Comparison of ENCODE assay signal across 22 cellular contexts in genomic region chr20:33630507-33630906, GRCh38. TPM values are rescaled to one million over a fixed set of nuclear protein-coding genes. Genes with fewer than 3 reads are reported as not detected.
DNase-seq lines count a peak whose midpoint lies in the region; ATAC-seq and TF ChIP-seq lines count a peak whose summit lies in the region.
"Had no signal": no experiment of that assay in that cellular context is flagged by ENCODE, and none has a peak within 500 bp of the region (broad histone marks: within the 10 kb centered on the region; RNA-seq: fewer than 3 reads in every experiment).

No MANE protein-coding gene starts in this region.

- H3K27me3 ChIP-seq in cardiac muscle cell (no peaks in the 10 kb centered on the region), SJCRH30 (no peaks in the 10 kb centered on the region)
- H3K27me3 ChIP-seq: BLaER1 had no signal

- H3K27ac ChIP-seq in cardiac muscle cell (peak overlapping the region; percentile 51), SJCRH30 (no peak overlapping the region)
- H3K27ac ChIP-seq: BLaER1, GM23248 had no signal

- no peak for ATAC-seq in left cardiac atrium
- ATAC-seq in activated T-helper 17 cell treated with anti-CD3 and anti-CD28 coated beads, Interleukin-2, amount 50 U/mL, for 72 hours (replicated peaks), result no peak
- ATAC-seq: Right ventricle myocardium inferior had no signal

- TF ChIP-seq CTCF in cardiac muscle cell (IDR thresholded peaks at IDR 0.05; ENCODE audit: low read depth, low read length) (no peak), GM20000 (IDR thresholded peaks at IDR 0.05; ENCODE audit: extremely low read depth, missing control alignments) (no peak)

- no peaks in the 10 kb centered on the region for H3K9me3 Mint-ChIP-seq in activated T-helper 17 cell treated with anti-CD3 and anti-CD28 coated beads, Interleukin-2, amount 50 U/mL, for 72 hours
- no peaks in the 10 kb centered on the region for H3K9me3 Mint-ChIP-seq in immature natural killer cell
- H3K9me3 Mint-ChIP-seq: CD4-positive, alpha-beta T cell had no signal

- peak in 1 of 2 donors; percentile 87 for DNase-seq in cardiac muscle cell (ENCODE audit: low read depth in 1 of 2, low spot score in 1 of 2)
- DNase-seq in left cardiac atrium, result no peak
- DNase-seq in immature natural killer cell, result no peak
- no peak for DNase-seq in GOT3 (lab: John Stamatoyannopoulos, UW)
- DNase-seq in SJCRH30, result no peak
- no peak for DNase-seq in GM20000 (ENCODE audit: low spot score)
- DNase-seq: Caco-2; CD4-positive, alpha-beta T cell; DMS153; GM23248; KG1; NCI-H1694; NCI-H2081; NCI-H2171; NCI-H524 treated with DMSO at 0.1 percent for 48 hours; NCI-H82 had no signal

- H3K27ac Mint-ChIP-seq in activated T-helper 17 cell treated with anti-CD3 and anti-CD28 coated beads, Interleukin-2, amount 50 U/mL, for 72 hours, result peak overlapping the region; percentile 58
- H3K27ac Mint-ChIP-seq in immature natural killer cell, result peak overlapping the region in 4 of 6 donors; percentile 0 to 53 (median 29)
- H3K27ac Mint-ChIP-seq: CD4-positive, alpha-beta T cell had no signal

- H3K4me3 Mint-ChIP-seq in activated T-helper 17 cell treated with anti-CD3 and anti-CD28 coated beads, Interleukin-2, amount 50 U/mL, for 72 hours, result no peak overlapping the region
- H3K4me3 Mint-ChIP-seq in immature natural killer cell, result no peak overlapping the region
- H3K4me3 Mint-ChIP-seq: CD4-positive, alpha-beta T cell had no signal

- H3K4me1 Mint-ChIP-seq in activated T-helper 17 cell treated with anti-CD3 and anti-CD28 coated beads, Interleukin-2, amount 50 U/mL, for 72 hours, result peaks cover 4% of the 10 kb centered on the region
- H3K4me1 Mint-ChIP-seq in immature natural killer cell, result peaks cover 7 to 10% of the 10 kb centered on the region in 2 donors

- peaks cover 3% of the 10 kb centered on the region for H3K4me1 ChIP-seq in cardiac muscle cell (ENCODE audit: low read depth)
- H3K4me1 ChIP-seq in SJCRH30, result peaks cover 9% of the 10 kb centered on the region
- H3K4me1 ChIP-seq: BLaER1, Caco-2 had no signal

- peaks cover 85% of the 10 kb centered on the region for H3K36me3 Mint-ChIP-seq in activated T-helper 17 cell treated with anti-CD3 and anti-CD28 coated beads, Interleukin-2, amount 50 U/mL, for 72 hours (ENCODE audit: low read depth)
- peaks cover 19 to 43% (median 35%) of the 10 kb centered on the region in 3 donors for H3K36me3 Mint-ChIP-seq in immature natural killer cell

- no peak overlapping the region for H3K4me3 ChIP-seq in cardiac muscle cell
- H3K4me3 ChIP-seq in SJCRH30, result no peak overlapping the region
- H3K4me3 ChIP-seq: BLaER1, GM23248, HAP-1 had no signal

- H3K9me3 ChIP-seq in cardiac muscle cell (ENCODE audit: low read depth) (no peaks in the 10 kb centered on the region), SJCRH30 (replicated peaks) (no peaks in the 10 kb centered on the region; the same call in 1 of the 2 replicates)
- H3K9me3 ChIP-seq: BLaER1, Caco-2, HAP-1 had no signal

- H3K27me3 Mint-ChIP-seq in activated T-helper 17 cell treated with anti-CD3 and anti-CD28 coated beads, Interleukin-2, amount 50 U/mL, for 72 hours, result no peaks in the 10 kb centered on the region
- H3K27me3 Mint-ChIP-seq in immature natural killer cell (ENCODE audit: low read depth in 3 of 3), result no peaks in the 10 kb centered on the region
- H3K27me3 Mint-ChIP-seq: CD4-positive, alpha-beta T cell had no signal

- H3K36me3 ChIP-seq in cardiac muscle cell (peaks cover 56% of the 10 kb centered on the region), SJCRH30 (peaks cover 19% of the 10 kb centered on the region)
- H3K36me3 ChIP-seq: HAP-1 had no signal

- intact Hi-C loops in left cardiac atrium (cut with DNase I), result no loop called here

RNA-seq across cellular contexts. Expression of gene C20orf144, which starts 31.6 kb away (rescaled TPM):
- total RNA-seq in cardiac muscle cell (0.21 TPM in 1 of 2 replicates, not detected in the other), left cardiac atrium (under 1 TPM in 1 of 2 donors, not detected in 1; 0.29 TPM)
- polyA plus RNA-seq in cardiac muscle cell (1.4 and 1.9 TPM in 2 replicates), immature natural killer cell (under 1 TPM in 2 of 3 donors, not detected in 1; 0.13 to 0.22 TPM)
- total RNA-seq in activated T-helper 17 cell treated with anti-CD3 and anti-CD28 coated beads, Interleukin-2, amount 50 U/mL, for 72 hours, result under 1 TPM; 0.26 to 0.41 TPM
- 0.38 and 0.42 TPM in 2 replicates for total RNA-seq in SJCRH30 (2014; rRNA removed; shearing (Covaris generic))
- total RNA-seq: GM23248, Right ventricle myocardium inferior, SK-MEL-5 had no signal

RNA-seq across cellular contexts. Expression of gene ACTL10, which starts 36.2 kb away (rescaled TPM):
- total RNA-seq in cardiac muscle cell (1.1 and 1.5 TPM in 2 replicates), left cardiac atrium (under 1 TPM; 0.47 to 0.81 TPM)
- polyA plus RNA-seq in cardiac muscle cell (1.3 and 2.2 TPM in 2 replicates), immature natural killer cell (1 to 10 TPM; 3.4 to 7.0 (median 3.9) TPM)
- 1 to 10 TPM; 1.5 to 2.6 TPM for total RNA-seq in activated T-helper 17 cell treated with anti-CD3 and anti-CD28 coated beads, Interleukin-2, amount 50 U/mL, for 72 hours
- 0.10 TPM in 1 of 2 replicates, not detected in the other for total RNA-seq in SJCRH30 (2014; rRNA removed; shearing (Covaris generic))
- total RNA-seq: G401, SK-MEL-5 had no signal

RNA-seq across cellular contexts. Expression of gene NECAB3, which starts 43.7 kb away (rescaled TPM):
- 185 and 187 TPM in 2 replicates for total RNA-seq in cardiac muscle cell
- polyA plus RNA-seq in cardiac muscle cell, result 93.1 and 98.5 TPM in 2 replicates
- 10 to 100 TPM; 47.4 to 59.9 TPM for total RNA-seq in left cardiac atrium
- 10 to 100 TPM; 20.8 to 26.5 TPM for total RNA-seq in activated T-helper 17 cell treated with anti-CD3 and anti-CD28 coated beads, Interleukin-2, amount 50 U/mL, for 72 hours
- polyA plus RNA-seq in immature natural killer cell, result 1 to 10 TPM; 2.5 to 3.8 (median 2.9) TPM
- total RNA-seq in SJCRH30 (2014; rRNA removed; shearing (Covaris generic)), result 28.2 and 30.8 TPM in 2 replicates

RNA-seq across cellular contexts. Expression of gene E2F1, which starts 55.7 kb away (rescaled TPM):
- total RNA-seq in cardiac muscle cell, result 21.2 and 34.6 TPM in 2 replicates
- polyA plus RNA-seq in cardiac muscle cell, result 26.7 and 61.4 TPM in 2 replicates
- 1 to 10 TPM; 1.6 to 3.7 TPM for total RNA-seq in left cardiac atrium
- 10 to 100 TPM; 40.2 to 65.4 TPM for total RNA-seq in activated T-helper 17 cell treated with anti-CD3 and anti-CD28 coated beads, Interleukin-2, amount 50 U/mL, for 72 hours
- 1 to 10 TPM; 1.5 to 2.5 (median 1.8) TPM for polyA plus RNA-seq in immature natural killer cell
- 103 and 112 TPM in 2 replicates for total RNA-seq in SJCRH30 (2014; rRNA removed; shearing (Covaris generic))
